16 cellular contexts compared by ENCODE assay signal in genomic region chr1:24486296-24487065, GRCh38. TPM values are rescaled to one million over a fixed set of nuclear protein-coding genes. Genes with fewer than 3 reads are reported as not detected.
DNase-seq lines count a peak whose midpoint lies in the region; ATAC-seq and TF ChIP-seq lines count a peak whose summit lies in the region.
"Had no signal": no experiment of that assay in that cellular context is flagged by ENCODE, and none has a peak within 500 bp of the region (broad histone marks: within the 10 kb centered on the region; RNA-seq: fewer than 3 reads in every experiment).

No MANE protein-coding gene starts in this region.

- H3K79me1 ChIP-seq in H9 (ENCODE audit: insufficient read depth, low read depth, low read length, poor library complexity, severe bottlenecking): no peaks in the 10 kb centered on the region

- H3K27ac ChIP-seq in H9 (ENCODE audit: insufficient read length, low read depth, low read length) (no peak overlapping the region), substantia nigra (ENCODE audit: low read depth, low read length, poor library complexity, severe bottlenecking) (no peak overlapping the region)
- H3K27ac ChIP-seq: gastrocnemius medialis, tibial artery had no signal

- no peak overlapping the region for H2BK5ac ChIP-seq in H9 (ENCODE audit: insufficient read length, low read length)

- no peaks in the 10 kb centered on the region for H3K79me2 ChIP-seq in H9 (ENCODE audit: insufficient read depth, low read length)

- H3T11ph ChIP-seq in H9 (ENCODE audit: low read length): no peak overlapping the region

- DNase-seq in activated T-cell treated with anti-CD3 and anti-CD28 coated beads for 1 hour (ENCODE audit: low read depth): peak; percentile 16
- DNase-seq in activated T-cell treated with anti-CD3 and anti-CD28 coated beads for 4 hours: no peak
- DNase-seq in T follicular helper cell (ENCODE audit: low read depth): peak; percentile 58
- DNase-seq in H9: no peak
- DNase-seq in substantia nigra (lab: John Stamatoyannopoulos, UW): no peak
- DNase-seq: ACHN, Caco-2, gastrocnemius medialis, Karpas-422, NCI-H146, PC-3 had no signal

- H3K23ac ChIP-seq in H9 (ENCODE audit: insufficient read length, low read depth, low read length): no peak overlapping the region

- no peak overlapping the region for H2BK120ac ChIP-seq in H9 (ENCODE audit: low read depth, low read length, poor library complexity, severe bottlenecking)

- no peak overlapping the region for H3K14ac ChIP-seq in H9 (ENCODE audit: insufficient read depth, low read length)

- no peak overlapping the region for H2BK20ac ChIP-seq in H9 (ENCODE audit: low read depth, low read length, poor library complexity, severe bottlenecking)

- H3K4me3 Mint-ChIP-seq in activated T-helper 17 cell treated with anti-CD3 and anti-CD28 coated beads, Interleukin-2, amount 50 U/mL, for 72 hours: peak overlapping the region; percentile 74
- H3K4me3 Mint-ChIP-seq in stimulated activated memory B cell treated with anti-CD40 and anti-IgM and Interleukin-4, amounts not matched to agents 10 μg/mL and 1 μg/mL and 100 μg/mL, for 72 hours: no peak overlapping the region
- no peak overlapping the region for H3K4me3 Mint-ChIP-seq in H9
- H3K4me3 Mint-ChIP-seq: nephron had no signal

- H3K4me2 ChIP-seq in H9 (ENCODE audit: insufficient read depth, insufficient read length, low read length): no peak overlapping the region

- peaks cover 42% of the 10 kb centered on the region for H3K4me1 Mint-ChIP-seq in activated T-helper 17 cell treated with anti-CD3 and anti-CD28 coated beads, Interleukin-2, amount 50 U/mL, for 72 hours
- H3K4me1 Mint-ChIP-seq in stimulated activated memory B cell treated with anti-CD40 and anti-IgM and Interleukin-4, amounts not matched to agents 10 μg/mL and 1 μg/mL and 100 μg/mL, for 72 hours: peaks cover 30% of the 10 kb centered on the region
- H3K4me1 Mint-ChIP-seq in H9: peaks cover 3 to 4% of the 10 kb centered on the region in 2 experiments; a peak in 3 of 4 replicates
- H3K4me1 Mint-ChIP-seq: nephron had no signal

- H3K27ac Mint-ChIP-seq in activated T-helper 17 cell treated with anti-CD3 and anti-CD28 coated beads, Interleukin-2, amount 50 U/mL, for 72 hours: peak overlapping the region; percentile 88
- peak overlapping the region; percentile 72 for H3K27ac Mint-ChIP-seq in stimulated activated memory B cell treated with anti-CD40 and anti-IgM and Interleukin-4, amounts not matched to agents 10 μg/mL and 1 μg/mL and 100 μg/mL, for 72 hours
- H3K27ac Mint-ChIP-seq in H9: no peak overlapping the region
- H3K27ac Mint-ChIP-seq: nephron had no signal

- no peaks in the 10 kb centered on the region for H4K20me1 ChIP-seq in H9 (ENCODE audit: control insufficient read depth, insufficient read depth, insufficient read length)

- H3K4me1 ChIP-seq in H9 (ENCODE audit: insufficient read depth, low read length): no peaks in the 10 kb centered on the region; the same call in 1 of the 2 replicates
- H3K4me1 ChIP-seq: Caco-2, gastrocnemius medialis, tibial artery had no signal

- no peak overlapping the region for H3K4ac ChIP-seq in H9 (ENCODE audit: low read depth, low read length)

- no peak overlapping the region for H2BK15ac ChIP-seq in H9 (ENCODE audit: low read depth, low read length)

- H3K36me3 Mint-ChIP-seq in activated T-helper 17 cell treated with anti-CD3 and anti-CD28 coated beads, Interleukin-2, amount 50 U/mL, for 72 hours (ENCODE audit: low read depth): no peaks in the 10 kb centered on the region
- peaks cover 6% of the 10 kb centered on the region for H3K36me3 Mint-ChIP-seq in stimulated activated memory B cell treated with anti-CD40 and anti-IgM and Interleukin-4, amounts not matched to agents 10 μg/mL and 1 μg/mL and 100 μg/mL, for 72 hours
- peaks cover 8 to 17% (median 12%) of the 10 kb centered on the region in 3 experiments; a peak in 6 of 7 replicates for H3K36me3 Mint-ChIP-seq in H9 (ENCODE audit: insufficient read depth in 1 of 3, low read depth in 3 of 3)

- ATAC-seq in activated T-helper 17 cell treated with anti-CD3 and anti-CD28 coated beads, Interleukin-2, amount 50 U/mL, for 72 hours (replicated peaks): no peak
- ATAC-seq in stimulated activated memory B cell treated with anti-CD40 and anti-IgM and Interleukin-4, amounts not matched to agents 10 μg/mL and 1 μg/mL and 100 μg/mL, for 72 hours: no peak
- ATAC-seq in HG03108 (IDR thresholded peaks at IDR 0.05; ENCODE audit: unreplicated experiment): no peak
- ATAC-seq: gastrocnemius medialis, PC-3 had no signal

- H3K23me2 ChIP-seq in H9 (ENCODE audit: insufficient read length, low read depth, low read length, poor library complexity, severe bottlenecking): no peaks in the 10 kb centered on the region

- peaks cover 3% of the 10 kb centered on the region for H3K9me3 Mint-ChIP-seq in activated T-helper 17 cell treated with anti-CD3 and anti-CD28 coated beads, Interleukin-2, amount 50 U/mL, for 72 hours
- H3K9me3 Mint-ChIP-seq in stimulated activated memory B cell treated with anti-CD40 and anti-IgM and Interleukin-4, amounts not matched to agents 10 μg/mL and 1 μg/mL and 100 μg/mL, for 72 hours: peaks cover 4% of the 10 kb centered on the region
- H3K9me3 Mint-ChIP-seq in H9: peaks cover 22% of the 10 kb centered on the region in 2 experiments

- no peak overlapping the region for H4K8ac ChIP-seq in H9 (replicated peaks; ENCODE audit: insufficient read length, low read depth, low read length)

- H3K27me3 Mint-ChIP-seq in activated T-helper 17 cell treated with anti-CD3 and anti-CD28 coated beads, Interleukin-2, amount 50 U/mL, for 72 hours: no peaks in the 10 kb centered on the region
- no peaks in the 10 kb centered on the region for H3K27me3 Mint-ChIP-seq in stimulated activated memory B cell treated with anti-CD40 and anti-IgM and Interleukin-4, amounts not matched to agents 10 μg/mL and 1 μg/mL and 100 μg/mL, for 72 hours
- H3K27me3 Mint-ChIP-seq in H9 (ENCODE audit: low read depth): peaks cover 3% of the 10 kb centered on the region

- H2BK12ac ChIP-seq in H9 (ENCODE audit: insufficient read length, low read depth, low read length): no peak overlapping the region

- H3K18ac ChIP-seq in H9 (ENCODE audit: insufficient read length, low read depth, low read length): no peak overlapping the region

- no peaks in the 10 kb centered on the region for H3K27me3 ChIP-seq in H9 (ENCODE audit: insufficient read depth, low read length)

- no peak for TF ChIP-seq CTCF in H9 (conservative IDR thresholded peaks at IDR 0.05)

- no peak overlapping the region for H3K9ac ChIP-seq in H9 (ENCODE audit: extremely low read depth, insufficient read length, low read length)

- no peak overlapping the region for H2AFZ ChIP-seq in H9 (ENCODE audit: low read length)

- no peaks in the 10 kb centered on the region for H3K9me3 ChIP-seq in H9 (ENCODE audit: control insufficient read depth, low read depth, low read length)
- H3K9me3 ChIP-seq: Caco-2, gastrocnemius medialis had no signal

- no peak overlapping the region for H3K56ac ChIP-seq in H9 (ENCODE audit: insufficient read length, low read depth, low read length)

- no CpG with 5 or more reads among the region's 9 CpGs for WGBS in H9 (ENCODE audit: extremely low coverage, insufficient read length, low lambda C conversion rate)

- no peak overlapping the region for H2AK5ac ChIP-seq in H9 (ENCODE audit: insufficient read length, low read length)

- no peak overlapping the region for H4K5ac ChIP-seq in H9 (ENCODE audit: insufficient read length, low read depth, low read length)

- no peak overlapping the region for H4K91ac ChIP-seq in H9 (ENCODE audit: insufficient read length, low read depth, low read length)

RNA-seq across cellular contexts. Expression of gene RCAN3, which starts 16.2 kb away (rescaled TPM):
- 10 to 100 TPM; 38.6 to 54.6 TPM for total RNA-seq in activated T-helper 17 cell treated with anti-CD3 and anti-CD28 coated beads, Interleukin-2, amount 50 U/mL, for 72 hours
- total RNA-seq in H9 (2021): 13.0 TPM in 2 replicates

Comparison
In these comparisons a context has a peak if more than half of its experiments do, and no peak if none do; other contexts are left out.
1. DNase-seq: peak in activated T-cell treated with anti-CD3 and anti-CD28 coated beads for 1 hour (single experiment) and T follicular helper cell (single experiment); none in activated T-cell treated with anti-CD3 and anti-CD28 coated beads for 4 hours (single experiment), H9 (single experiment) and substantia nigra (0 of 49).
2. H3K27ac Mint-ChIP-seq: peak in activated T-helper 17 cell treated with anti-CD3 and anti-CD28 coated beads, Interleukin-2, amount 50 U/mL, for 72 hours (single experiment) and stimulated activated memory B cell treated with anti-CD40 and anti-IgM and Interleukin-4, amounts not matched to agents 10 μg/mL and 1 μg/mL and 100 μg/mL, for 72 hours (single experiment); none in H9 (0 of 3).